Comparison of ENCODE assay signal across 23 cellular contexts in the genomic region with DNA sequence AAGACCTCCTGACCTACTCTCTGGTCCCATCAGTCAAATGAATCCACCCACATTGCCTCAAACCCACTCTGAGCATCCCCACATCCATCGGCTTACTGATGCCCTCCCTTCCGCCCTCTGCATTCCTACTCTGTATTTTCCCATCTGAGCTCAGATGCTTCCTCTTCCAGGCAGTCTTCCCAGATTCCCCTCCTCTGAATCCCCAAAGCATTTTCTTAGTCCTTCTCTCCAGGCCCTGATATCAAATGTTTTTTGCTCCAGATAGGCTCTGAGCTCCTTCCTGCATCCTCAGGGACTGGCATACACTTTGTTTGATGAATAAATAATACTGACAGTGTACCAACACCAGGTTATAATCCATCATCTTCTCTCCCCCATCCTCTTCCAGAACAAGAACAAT. TPM values are rescaled to one million over a fixed set of nuclear protein-coding genes. Genes with fewer than 3 reads are reported as not detected.
"Had no signal": no experiment of that assay in that cellular context is flagged by ENCODE, and none has a peak within 500 bp of the region (broad histone marks: within the 10 kb centered on the region; RNA-seq: fewer than 3 reads in every experiment).

No MANE protein-coding gene starts in this region.

- H2AFZ ChIP-seq: parathyroid adenoma had no signal

- ATAC-seq: effector memory CD8-positive, alpha-beta T cell; left ventricle myocardium superior; lower lobe of right lung; naive thymus-derived CD8-positive, alpha-beta T cell; sciatic nerve; stimulated activated effector memory CD8-positive, alpha-beta T cell treated with anti-CD3 and anti-CD28 coated beads, Interleukin-12 subunit alpha, Interleukin-12 subunit beta, amount 100 ng/mL, for 72 hours had no signal

- H3K4me3 Mint-ChIP-seq: effector memory CD8-positive, alpha-beta T cell; immature natural killer cell; naive thymus-derived CD8-positive, alpha-beta T cell; stimulated activated effector memory CD8-positive, alpha-beta T cell treated with anti-CD3 and anti-CD28 coated beads, Interleukin-12 subunit alpha, Interleukin-12 subunit beta, amount 100 ng/mL, for 72 hours had no signal

- H3K79me2 ChIP-seq: parathyroid adenoma had no signal

- H3K27ac ChIP-seq: lower lobe of right lung, parathyroid adenoma, stomach, thyroid gland, vagina had no signal

- DNase-seq: cortex of kidney; effector memory CD8-positive, alpha-beta T cell; hypothalamus; immature natural killer cell; islet precursor cell; left ventricle myocardium superior; lower lobe of right lung; naive thymus-derived CD8-positive, alpha-beta T cell; stimulated activated CD4-positive, alpha-beta T cell treated with anti-CD3 and anti-CD28 coated beads, Interleukin-12 subunit alpha, Interleukin-12 subunit beta, amount 100 ng/mL, for 4 hours; stimulated activated CD4-positive, alpha-beta T cell treated with anti-CD3 and anti-CD28 coated beads, Interleukin-1b, Interleukin-23, amount 100 ng/mL, for 48 hours; stimulated activated CD4-positive, alpha-beta T cell treated with anti-CD3 and anti-CD28 coated beads, Interleukin-4, amount 100 ng/mL, for 24 hours; stimulated activated naive CD4-positive, alpha-beta T cell treated with Interleukin-2 at 50 U/mL for 16 hours; stomach; thyroid gland; trophoblast cell had no signal

- H3K9me3 ChIP-seq: lower lobe of right lung, stomach, thyroid gland, vagina had no signal

- H3K4me2 ChIP-seq: smooth muscle cell had no signal

- H3K27ac Mint-ChIP-seq: progenitor cell of endocrine pancreas; stimulated activated effector memory CD8-positive, alpha-beta T cell treated with anti-CD3 and anti-CD28 coated beads, Interleukin-12 subunit alpha, Interleukin-12 subunit beta, amount 100 ng/mL, for 72 hours had no signal

- H3K36me3 Mint-ChIP-seq: naive thymus-derived CD8-positive, alpha-beta T cell had no signal

- H3K36me3 ChIP-seq: thyroid gland had no signal

- H3K9ac ChIP-seq: parathyroid adenoma had no signal

- FAIRE-seq: endometrium, frontal cortex had no signal

- H3K27me3 Mint-ChIP-seq: effector memory CD8-positive, alpha-beta T cell had no signal

- H3K4me3 ChIP-seq: lower lobe of right lung, smooth muscle cell, stomach, thyroid gland, vagina had no signal

- H3K27me3 ChIP-seq: thyroid gland, vagina had no signal

- H3K9me3 Mint-ChIP-seq: effector memory CD8-positive, alpha-beta T cell; immature natural killer cell; naive thymus-derived CD8-positive, alpha-beta T cell had no signal

RNA-seq across cellular contexts. Expression of a gene that starts 20.7 kb away (rescaled TPM):
- polyA plus RNA-seq: immature natural killer cell had no signal
